Comparison of ENCODE assay signal across 35 cellular contexts in the genomic region with DNA sequence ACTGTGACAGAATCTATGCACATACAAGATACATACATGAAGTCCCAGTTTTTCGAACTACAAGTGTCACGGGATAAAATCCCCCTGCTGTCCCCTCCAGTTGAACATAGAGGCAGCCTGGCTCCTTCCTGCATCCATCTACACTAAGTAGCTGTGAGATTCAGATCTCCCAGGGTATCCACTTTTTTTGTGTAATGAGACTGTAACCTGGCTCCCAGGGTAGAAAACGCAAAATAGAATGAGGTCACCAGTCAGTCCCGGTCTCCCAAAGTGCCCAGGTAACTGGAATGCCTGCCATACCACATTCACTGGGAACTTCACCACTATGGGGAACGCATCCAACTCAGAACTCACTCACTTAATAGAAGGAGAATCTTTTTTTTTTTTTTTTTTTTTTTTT.
"Had no signal": no experiment of that assay in that cellular context is flagged by ENCODE, and none has a peak within 500 bp of the region (broad histone marks: within the 10 kb centered on the region; RNA-seq: fewer than 3 reads in every experiment).

No MANE protein-coding gene starts in this region.

- H3K4me2 ChIP-seq: KMS-11 had no signal

- H3K9ac ChIP-seq: KMS-11 had no signal

- H3K36me3 ChIP-seq: MG63 had no signal

- H3K27me3 ChIP-seq: MG63 had no signal

- H3K27ac ChIP-seq: KMS-11 had no signal

- H3K9me3 ChIP-seq: MG63 had no signal

- H3K4me3 ChIP-seq: MG63 had no signal

- DNase-seq: Karpas-422, Kasumi-1, KBM-7, KG1, MG63, MM.1S, MV-4-11, NCI-H1048, NCI-H1092, NCI-H1092 treated with DMSO at 0.1 percent for 48 hours, NCI-H1105, NCI-H1105 treated with DMSO at 0.1 percent for 48 hours, NCI-H1417, NCI-H1417 treated with DMSO at 0.1 percent for 48 hours, NCI-H1436, NCI-H1436 treated with DMSO at 0.1 percent for 48 hours, NCI-H146, NCI-H1694, NCI-H1694 treated with DMSO at 0.1 percent for 48 hours, NCI-H187, NCI-H187 treated with DMSO at 0.1 percent for 48 hours, NCI-H1930, NCI-H2029, NCI-H2029 treated with DMSO at 0.1 percent for 48 hours, NCI-H2081, NCI-H2081 treated with DMSO at 0.1 percent for 48 hours, NCI-H2107, NCI-H2171, NCI-H2171 treated with DMSO at 0.1 percent for 48 hours, NCI-H2227 treated with DMSO at 0.1 percent for 48 hours, NCI-H226, NCI-H345, NCI-H446, NCI-H446 treated with DMSO at 0.1 percent for 48 hours had no signal
